In genomic region chr19:1591421-1592022, GRCh38 we compare ENCODE assay signal across 1 cellular context.
TF ChIP-seq lines count a peak whose summit lies in the region.

No MANE protein-coding gene starts in this region.

TF ChIP-seq in K562, 482 proteins besides CTCF, POLR2A, EP300 and RAD21 (continues in another document):
- TF ChIP-seq ARID4B (CRISPR knock-in tag; IDR thresholded peaks at IDR 0.05) (0 out of 2 replicates have a peak, but pooled peaks have one; percentile 36), TRIM25 (IDR thresholded peaks at IDR 0.05; ENCODE audit: borderline replicate concordance) (0 out of 2 replicates have a peak, but pooled peaks have one; percentile 11), MGA (IDR thresholded peaks at IDR 0.05) (peak; percentile 42; the same call in 1 of the 2 replicates), JUNB (CRISPR knock-in tag; conservative IDR thresholded peaks at IDR 0.05) (0 out of 2 replicates have a peak, but pooled peaks have one; percentile 26), E2F5 (CRISPR knock-in tag; IDR thresholded peaks at IDR 0.05) (0 out of 2 replicates have a peak, but pooled peaks have one; percentile 33), E2F8 (IDR thresholded peaks at IDR 0.05; ENCODE audit: low read depth, partially characterized antibody) (no peak), FOXA3 (CRISPR knock-in tag; conservative IDR thresholded peaks at IDR 0.05 in 1 of 2, IDR thresholded peaks at IDR 0.05 in 1 of 2) (peak in 1 of 2 experiments; percentile 4; a peak in 1 of 4 replicates), DACH1 (IDR thresholded peaks at IDR 0.05; ENCODE audit: partially characterized antibody) (no peak), SIRT6 (IDR thresholded peaks at IDR 0.05; ENCODE audit: low read depth, low read length) (no peak), BRF1 (IDR thresholded peaks at IDR 0.05; ENCODE audit: borderline replicate concordance, extremely low read depth, insufficient read length) (no peak), ZNF274 (IDR thresholded peaks at IDR 0.05; ENCODE audit: borderline replicate concordance, low read depth, low read length) (no peak), MAX (CRISPR knock-in tag; IDR thresholded peaks at IDR 0.05) (peak; percentile 34; the same call in 1 of the 2 replicates), ZNF324 (CRISPR knock-in tag; IDR thresholded peaks at IDR 0.05) (peak; percentile 46; the same call in 1 of the 2 replicates), GATAD2B (IDR thresholded peaks at IDR 0.05; ENCODE audit: borderline replicate concordance) (no peak), ZNF384 (IDR thresholded peaks at IDR 0.05; ENCODE audit: low read depth, low read length) (0 out of 2 replicates have a peak, but pooled peaks have one; percentile 14), AFF4 (CRISPR knock-in tag; IDR thresholded peaks at IDR 0.05) (no peak), HDAC3 (IDR thresholded peaks at IDR 0.05; ENCODE audit: borderline replicate concordance, partially characterized antibody) (no peak), ZNF586 (CRISPR knock-in tag; conservative IDR thresholded peaks at IDR 0.05) (0 out of 2 replicates have a peak, but pooled peaks have one; percentile 34), ZNF77 (CRISPR knock-in tag; IDR thresholded peaks at IDR 0.05) (no peak), LARP7 (IDR thresholded peaks at IDR 0.05) (0 out of 2 replicates have a peak, but pooled peaks have one; percentile 27), CHD1 (IDR thresholded peaks at IDR 0.05; ENCODE audit: low read length) (peak; percentile 84), C11orf30 (IDR thresholded peaks at IDR 0.05; ENCODE audit: low read depth) (no peak)
